ENCODE assay signal across 9 cellular contexts in genomic region chrX:153765138-153766079, GRCh38. TPM values are rescaled to one million over a fixed set of nuclear protein-coding genes. Genes with fewer than 3 reads are reported as not detected.
A peak's percentile ranks its signal among the peaks of the same experiment; 100 is the strongest.
DNase-seq lines count a peak whose midpoint lies in the region; ATAC-seq and TF ChIP-seq lines count a peak whose summit lies in the region.
"Had no signal": no experiment of that assay in that cellular context is flagged by ENCODE, and none has a peak within 500 bp of the region (broad histone marks: within the 10 kb centered on the region; RNA-seq: fewer than 3 reads in every experiment).

No MANE protein-coding gene starts in this region.

- H3K4me1 ChIP-seq in HUES6 (ENCODE audit: control insufficient read depth, insufficient read depth, low read length) = peaks cover 30% of the 10 kb centered on the region
- H3K4me1 ChIP-seq in mesodermal cell (ENCODE audit: control insufficient read depth, insufficient read depth, low read length, poor library complexity, severe bottlenecking) = peaks cover 7% of the 10 kb centered on the region

- H3K27ac Mint-ChIP-seq in activated CD4-positive, alpha-beta memory T cell treated with anti-CD3 and anti-CD28 coated beads for 36 hours = no peak overlapping the region
- no peak overlapping the region for H3K27ac Mint-ChIP-seq in activated T-helper 2 cell treated with anti-CD3 and anti-CD28 coated beads, Interferon-gamma antibody, Interleukin-2, Interleukin-4, amounts not matched to agents 10 μg/mL and 5 μg/mL and 100 μg/mL, durations not matched to agents 14 hours and 24 hours and 36 hours
- H3K27ac Mint-ChIP-seq: activated B cell treated with CpG ODN at 0.5 μM for 24 hours had no signal

- WGBS in mesodermal cell (ENCODE audit: insufficient coverage in 2 of 2), 2 experiments = 70 to 83% methylated on average over 7 to 13 of the region's 27 CpGs

- CTCF ChIA-PET in activated CD4-positive, alpha-beta memory T cell treated with anti-CD3 and anti-CD28 coated beads for 36 hours (lab: Charles Lee) = interaction anchor here (0.5 to 1.1 kb wide), 2 partner anchors 29 to 160 kb away, joined by 3 to 6 read pairs; partner anchors contain the start of genes IDH3G and SSR4

- H3K36me3 ChIP-seq in HUES6 (ENCODE audit: control insufficient read depth, insufficient read depth, low read length) (no peaks in the 10 kb centered on the region), mesodermal cell (ENCODE audit: control insufficient read depth, insufficient read depth, low read length) (no peaks in the 10 kb centered on the region)

- DNase-seq in A172 (ENCODE audit: low spot score) (peak; percentile 26), cardiac fibroblast (ENCODE audit: low read depth in 2 of 2) (peak in 1 of 2 donors; percentile 21), T1000 (lab: John Stamatoyannopoulos, UW) (no peak)
- DNase-seq in activated CD4-positive, alpha-beta memory T cell treated with anti-CD3 and anti-CD28 coated beads for 36 hours = no peak
- no peak for DNase-seq in activated T-helper 2 cell treated with anti-CD3 and anti-CD28 coated beads, Interferon-gamma antibody, Interleukin-2, Interleukin-4, amounts not matched to agents 10 μg/mL and 5 μg/mL and 100 μg/mL, durations not matched to agents 14 hours and 24 hours and 36 hours (ENCODE audit: low spot score)
- DNase-seq: activated B cell treated with CpG ODN at 0.5 μM for 24 hours had no signal

- H3K9me3 ChIP-seq in HUES6 (ENCODE audit: control insufficient read depth, insufficient read depth, low read depth, low read length) (peaks cover 26% of the 10 kb centered on the region; the same call in 1 of the 2 replicates), mesodermal cell (ENCODE audit: control insufficient read depth, low read length) (no peaks in the 10 kb centered on the region)

- H3K4me3 Mint-ChIP-seq in activated CD4-positive, alpha-beta memory T cell treated with anti-CD3 and anti-CD28 coated beads for 36 hours = no peak overlapping the region
- H3K4me3 Mint-ChIP-seq in activated T-helper 2 cell treated with anti-CD3 and anti-CD28 coated beads, Interferon-gamma antibody, Interleukin-2, Interleukin-4, amounts not matched to agents 10 μg/mL and 5 μg/mL and 100 μg/mL, durations not matched to agents 14 hours and 24 hours and 36 hours (ENCODE audit: low read depth) = no peak overlapping the region
- H3K4me3 Mint-ChIP-seq: activated B cell treated with CpG ODN at 0.5 μM for 24 hours had no signal

- no peaks in the 10 kb centered on the region for H3K9me3 Mint-ChIP-seq in activated CD4-positive, alpha-beta memory T cell treated with anti-CD3 and anti-CD28 coated beads for 36 hours
- no peaks in the 10 kb centered on the region for H3K9me3 Mint-ChIP-seq in activated T-helper 2 cell treated with anti-CD3 and anti-CD28 coated beads, Interferon-gamma antibody, Interleukin-2, Interleukin-4, amounts not matched to agents 10 μg/mL and 5 μg/mL and 100 μg/mL, durations not matched to agents 14 hours and 24 hours and 36 hours
- H3K9me3 Mint-ChIP-seq: activated B cell treated with CpG ODN at 0.5 μM for 24 hours had no signal

- no peaks in the 10 kb centered on the region for H3K27me3 Mint-ChIP-seq in activated CD4-positive, alpha-beta memory T cell treated with anti-CD3 and anti-CD28 coated beads for 36 hours
- H3K27me3 Mint-ChIP-seq in activated T-helper 2 cell treated with anti-CD3 and anti-CD28 coated beads, Interferon-gamma antibody, Interleukin-2, Interleukin-4, amounts not matched to agents 10 μg/mL and 5 μg/mL and 100 μg/mL, durations not matched to agents 14 hours and 24 hours and 36 hours (ENCODE audit: low read depth) = no peaks in the 10 kb centered on the region
- H3K27me3 Mint-ChIP-seq: activated B cell treated with CpG ODN at 0.5 μM for 24 hours had no signal

- ATAC-seq in GM21786 (IDR thresholded peaks at IDR 0.05; ENCODE audit: unreplicated experiment) = no peak

- no peak for TF ChIP-seq CTCF in cardiac fibroblast (IDR thresholded peaks at IDR 0.05; ENCODE audit: low read depth, low read length)

- intact Hi-C loops in activated CD4-positive, alpha-beta memory T cell treated with anti-CD3 and anti-CD28 coated beads for 36 hours (cut with micrococcal nuclease) = no loop called here
- intact Hi-C loops in activated T-helper 2 cell treated with anti-CD3 and anti-CD28 coated beads, Interferon-gamma antibody, Interleukin-2, Interleukin-4, amounts not matched to agents 10 μg/mL and 5 μg/mL and 100 μg/mL, durations not matched to agents 14 hours and 24 hours and 36 hours (cut with micrococcal nuclease) = loop anchor here (10.0 kb wide), 1 partner anchor 159 kb away; the partner anchor contains the start of gene ARHGAP4

- H3K4me3 ChIP-seq in HUES6 (ENCODE audit: low read depth, low read length) (peak overlapping the region; percentile 39; the same call in 1 of the 2 replicates), cardiac fibroblast (replicated peaks in 1 of 2; ENCODE audit: low read depth in 2 of 2, low read length in 2 of 2) (peak overlapping the region; percentile 19 to 50), mesodermal cell (ENCODE audit: extremely low read depth, insufficient read depth, low read length, poor library complexity, severe bottlenecking) (peak overlapping the region; percentile 18)

- H3K27ac ChIP-seq in HUES6 (ENCODE audit: low read depth, low read length) = no peak overlapping the region; the same call in 1 of the 2 replicates
- peak overlapping the region; percentile 71 for H3K27ac ChIP-seq in mesodermal cell (ENCODE audit: low read depth, low read length, severe bottlenecking)

- POLR2A ChIA-PET in activated CD4-positive, alpha-beta memory T cell treated with anti-CD3 and anti-CD28 coated beads for 36 hours (lab: Charles Lee) = interaction anchor here (1.4 kb wide), 1 partner anchor 181 kb away, joined by 3 read pairs; no protein-coding TSS in a partner anchor

- H3K27me3 ChIP-seq in HUES6 (ENCODE audit: control insufficient read depth, insufficient read depth, low read length) = no peaks in the 10 kb centered on the region

- peaks cover 9% of the 10 kb centered on the region for H3K4me1 Mint-ChIP-seq in activated CD4-positive, alpha-beta memory T cell treated with anti-CD3 and anti-CD28 coated beads for 36 hours (ENCODE audit: low read depth)
- peaks cover 4% of the 10 kb centered on the region for H3K4me1 Mint-ChIP-seq in activated T-helper 2 cell treated with anti-CD3 and anti-CD28 coated beads, Interferon-gamma antibody, Interleukin-2, Interleukin-4, amounts not matched to agents 10 μg/mL and 5 μg/mL and 100 μg/mL, durations not matched to agents 14 hours and 24 hours and 36 hours (ENCODE audit: low read depth)

- no peaks in the 10 kb centered on the region for H3K36me3 Mint-ChIP-seq in activated CD4-positive, alpha-beta memory T cell treated with anti-CD3 and anti-CD28 coated beads for 36 hours
- H3K36me3 Mint-ChIP-seq in activated T-helper 2 cell treated with anti-CD3 and anti-CD28 coated beads, Interferon-gamma antibody, Interleukin-2, Interleukin-4, amounts not matched to agents 10 μg/mL and 5 μg/mL and 100 μg/mL, durations not matched to agents 14 hours and 24 hours and 36 hours (ENCODE audit: low read depth) = no peaks in the 10 kb centered on the region

- peak overlapping the region; percentile 53 for H3K9ac ChIP-seq in HUES6 (ENCODE audit: low read length)

RNA-seq across cellular contexts. Expression of gene PLXNB3, which starts 1.4 kb away (rescaled TPM):
- 13.8 and 14.3 TPM in 2 replicates for total RNA-seq in A172 (2014; rRNA removed; shearing (Covaris generic))
- polyA plus RNA-seq in mesodermal cell (2013, experiment 1 of 2) = 4.5 TPM
- polyA plus RNA-seq in mesodermal cell (2013, experiment 2 of 2) = 3.8 TPM
- under 1 TPM; 0.29 to 0.69 TPM for total RNA-seq in activated CD4-positive, alpha-beta memory T cell treated with anti-CD3 and anti-CD28 coated beads for 36 hours
- total RNA-seq in activated T-helper 2 cell treated with anti-CD3 and anti-CD28 coated beads, Interferon-gamma antibody, Interleukin-2, Interleukin-4, amounts not matched to agents 10 μg/mL and 5 μg/mL and 100 μg/mL, durations not matched to agents 14 hours and 24 hours and 36 hours = 0.62 and 0.91 TPM in 2 replicates
- total RNA-seq: activated B cell treated with CpG ODN at 0.5 μM for 24 hours had no signal

RNA-seq across cellular contexts. Expression of gene SRPK3, which starts 15.4 kb away (rescaled TPM):
- 0.59 and 2.2 TPM in 2 replicates for total RNA-seq in A172 (2014; rRNA removed; shearing (Covaris generic))
- polyA plus RNA-seq in mesodermal cell (2013, experiment 1 of 2) = 0.77 TPM
- not detected for polyA plus RNA-seq in mesodermal cell (2013, experiment 2 of 2)
- not detected for total RNA-seq in activated CD4-positive, alpha-beta memory T cell treated with anti-CD3 and anti-CD28 coated beads for 36 hours
- not detected in 2 replicates for total RNA-seq in activated T-helper 2 cell treated with anti-CD3 and anti-CD28 coated beads, Interferon-gamma antibody, Interleukin-2, Interleukin-4, amounts not matched to agents 10 μg/mL and 5 μg/mL and 100 μg/mL, durations not matched to agents 14 hours and 24 hours and 36 hours
- total RNA-seq: activated B cell treated with CpG ODN at 0.5 μM for 24 hours had no signal

RNA-seq across cellular contexts. Expression of gene IDH3G, which starts 28.8 kb away (rescaled TPM):
- total RNA-seq in A172 (2014; rRNA removed; shearing (Covaris generic)) = 116 and 127 TPM in 2 replicates
- 53.4 TPM for polyA plus RNA-seq in mesodermal cell (2013, experiment 1 of 2)
- polyA plus RNA-seq in mesodermal cell (2013, experiment 2 of 2) = 47.6 TPM
- 10 to 100 TPM; 45.9 to 51.5 TPM for total RNA-seq in activated CD4-positive, alpha-beta memory T cell treated with anti-CD3 and anti-CD28 coated beads for 36 hours
- total RNA-seq in activated T-helper 2 cell treated with anti-CD3 and anti-CD28 coated beads, Interferon-gamma antibody, Interleukin-2, Interleukin-4, amounts not matched to agents 10 μg/mL and 5 μg/mL and 100 μg/mL, durations not matched to agents 14 hours and 24 hours and 36 hours = 70.8 and 72.4 TPM in 2 replicates

RNA-seq across cellular contexts. Expression of gene SSR4, which starts 29.1 kb away (rescaled TPM):
- total RNA-seq in A172 (2014; rRNA removed; shearing (Covaris generic)) = 227 and 287 TPM in 2 replicates
- 508 TPM for polyA plus RNA-seq in mesodermal cell (2013, experiment 1 of 2)
- polyA plus RNA-seq in mesodermal cell (2013, experiment 2 of 2) = 415 TPM
- total RNA-seq in activated CD4-positive, alpha-beta memory T cell treated with anti-CD3 and anti-CD28 coated beads for 36 hours = 100 to 1,000 TPM; 194 to 203 TPM
- total RNA-seq in activated T-helper 2 cell treated with anti-CD3 and anti-CD28 coated beads, Interferon-gamma antibody, Interleukin-2, Interleukin-4, amounts not matched to agents 10 μg/mL and 5 μg/mL and 100 μg/mL, durations not matched to agents 14 hours and 24 hours and 36 hours = 282 and 303 TPM in 2 replicates

RNA-seq across cellular contexts. Expression of gene ABCD1, which starts 40.8 kb away (rescaled TPM):
- total RNA-seq in A172 (2014; rRNA removed; shearing (Covaris generic)) = 44.7 and 44.8 TPM in 2 replicates
- polyA plus RNA-seq in mesodermal cell (2013, experiment 1 of 2) = 12.0 TPM
- 7.6 TPM for polyA plus RNA-seq in mesodermal cell (2013, experiment 2 of 2)
- total RNA-seq in activated CD4-positive, alpha-beta memory T cell treated with anti-CD3 and anti-CD28 coated beads for 36 hours = 1 to 10 TPM; 4.8 TPM
- 8.8 and 10.1 TPM in 2 replicates for total RNA-seq in activated T-helper 2 cell treated with anti-CD3 and anti-CD28 coated beads, Interferon-gamma antibody, Interleukin-2, Interleukin-4, amounts not matched to agents 10 μg/mL and 5 μg/mL and 100 μg/mL, durations not matched to agents 14 hours and 24 hours and 36 hours
